8 cellular contexts compared by ENCODE assay signal in genomic region chr9:4197548-4197947, GRCh38.
DNase-seq lines count a peak whose midpoint lies in the region; ATAC-seq and TF ChIP-seq lines count a peak whose summit lies in the region.

No MANE protein-coding gene starts in this region.

- peaks cover 28% of the 10 kb centered on the region for H3K79me2 ChIP-seq in smooth muscle cell (ENCODE audit: low read depth)

- intact Hi-C loops in right cardiac atrium (cut with DNase I) = no loop called here

- H3K9me3 ChIP-seq in cardiac muscle cell (ENCODE audit: low read depth) (no peaks in the 10 kb centered on the region), right cardiac atrium (ENCODE audit: control insufficient read depth, low read length) (peaks cover 3% of the 10 kb centered on the region), smooth muscle cell (replicated peaks; ENCODE audit: low read depth) (peaks cover 23% of the 10 kb centered on the region)

- 57% methylated on average over 6 of the region's 6 CpGs for WGBS in right cardiac atrium
- 71% methylated on average over 6 of the region's 6 CpGs for WGBS in smooth muscle cell (ENCODE audit: low lambda C conversion rate)

- H3K27ac ChIP-seq in cardiac muscle cell (no peak overlapping the region), right cardiac atrium (ENCODE audit: low read length) (no peak overlapping the region), smooth muscle cell (ENCODE audit: low read depth) (no peak overlapping the region)

- no peaks in the 10 kb centered on the region for H4K20me1 ChIP-seq in smooth muscle cell (ENCODE audit: low read depth)

- H3K27me3 ChIP-seq in cardiac muscle cell (no peaks in the 10 kb centered on the region), right cardiac atrium (ENCODE audit: control insufficient read depth, insufficient read depth) (no peaks in the 10 kb centered on the region), smooth muscle cell (ENCODE audit: low read depth) (no peaks in the 10 kb centered on the region)

- TF ChIP-seq CTCF in cardiac muscle cell (IDR thresholded peaks at IDR 0.05; ENCODE audit: low read depth, low read length) (peak; percentile 32), epithelial cell of proximal tubule (conservative IDR thresholded peaks at IDR 0.05; ENCODE audit: low read depth, low read length) (peak; percentile 71), smooth muscle cell (IDR thresholded peaks at IDR 0.05; ENCODE audit: borderline replicate concordance, insufficient read depth, poor library complexity, severe bottlenecking) (peak; percentile 29)

- H3K4me1 ChIP-seq in cardiac muscle cell (ENCODE audit: low read depth) = no peaks in the 10 kb centered on the region
- H3K4me1 ChIP-seq in right cardiac atrium (ENCODE audit: control insufficient read depth, insufficient read depth, low read length) = no peaks in the 10 kb centered on the region
- H3K4me1 ChIP-seq in smooth muscle cell (ENCODE audit: low read depth) = no peaks in the 10 kb centered on the region

- ATAC-seq in right cardiac atrium (no peak), GM18909 (IDR thresholded peaks at IDR 0.05; ENCODE audit: poor library complexity, unreplicated experiment) (no peak)

- H3K36me3 ChIP-seq in cardiac muscle cell (no peaks in the 10 kb centered on the region), smooth muscle cell (ENCODE audit: low read depth) (peaks cover 10% of the 10 kb centered on the region)

- H3F3A ChIP-seq in smooth muscle cell (ENCODE audit: low read depth) = no peaks in the 10 kb centered on the region

- H2AFZ ChIP-seq in smooth muscle cell (ENCODE audit: low read depth) = no peak overlapping the region

- no peak overlapping the region for H3K4me2 ChIP-seq in smooth muscle cell

- H3K9ac ChIP-seq in smooth muscle cell (ENCODE audit: low read depth) = no peak overlapping the region

- DNase-seq in cardiac muscle cell (ENCODE audit: low read depth in 1 of 2, low spot score in 1 of 2) = peak in 1 of 2 donors; percentile 14
- no peak for DNase-seq in right cardiac atrium
- peak; percentile 55 for DNase-seq in NCI-H69 (lab: John Stamatoyannopoulos, UW)
- no peak for DNase-seq in epithelial cell of proximal tubule (ENCODE audit: low read depth)
- no peak for DNase-seq in smooth muscle cell (lab: John Stamatoyannopoulos, UW; ENCODE audit: unreplicated experiment)
- DNase-seq in NCI-H2107 (lab: John Stamatoyannopoulos, UW) = no peak
- DNase-seq in amniotic stem cell (lab: John Stamatoyannopoulos, UW) = no peak

- H3K4me3 ChIP-seq in cardiac muscle cell (no peak overlapping the region), right cardiac atrium (ENCODE audit: low read length) (no peak overlapping the region), epithelial cell of proximal tubule (ENCODE audit: low read depth, low read length) (no peak overlapping the region), smooth muscle cell (no peak overlapping the region)
